In the genomic region with DNA sequence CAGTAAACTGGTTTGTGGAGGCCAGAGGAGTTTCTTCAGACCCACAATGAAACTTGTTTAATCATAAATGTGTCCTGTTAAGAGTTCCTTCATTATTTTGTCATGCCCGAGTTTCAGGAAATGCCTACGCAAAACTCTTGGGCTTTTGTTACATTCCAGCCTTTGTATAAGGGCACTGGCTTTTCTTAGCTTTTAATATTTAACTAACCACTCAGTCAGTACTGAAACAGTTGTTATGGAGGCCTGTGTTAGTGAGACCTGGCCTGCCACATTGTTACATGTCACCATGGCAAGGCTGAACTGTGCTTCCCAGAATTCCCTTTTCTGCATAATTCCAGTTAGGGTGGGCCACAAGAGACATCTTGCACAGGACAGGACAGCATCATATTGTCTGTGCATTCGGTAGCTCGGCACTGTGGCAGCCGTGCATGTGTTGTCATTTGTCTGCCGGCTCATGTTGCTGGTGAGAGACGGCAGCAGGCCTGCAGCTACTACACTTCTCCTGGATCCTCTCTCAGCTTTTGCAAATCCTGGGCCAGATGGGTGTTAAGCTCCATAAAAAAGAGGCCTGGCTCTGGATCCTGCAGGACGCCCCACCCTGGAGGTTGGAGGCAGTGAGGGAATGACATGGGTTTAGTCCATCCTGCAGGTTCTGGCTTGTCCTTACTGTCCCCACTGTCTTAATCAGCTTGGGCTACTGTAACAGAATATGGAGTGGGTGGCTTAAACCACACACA, we compare ENCODE assay signal across 16 cellular contexts.
DNase-seq lines count a peak whose midpoint lies in the region; ATAC-seq and TF ChIP-seq lines count a peak whose summit lies in the region.
"Had no signal": no experiment of that assay in that cellular context is flagged by ENCODE, and none has a peak within 500 bp of the region (broad histone marks: within the 10 kb centered on the region; RNA-seq: fewer than 3 reads in every experiment).

No MANE protein-coding gene starts in this region.

- H3K36me3 Mint-ChIP-seq in nephron (ENCODE audit: low read depth): peaks cover 3% of the 10 kb centered on the region
- H3K36me3 Mint-ChIP-seq: activated naive CD8-positive, alpha-beta T cell treated with anti-CD3 and anti-CD28 coated beads, Interleukin-2, amount 10 ng/mL, durations not matched to agents 7 days and 5 days had no signal

- peaks cover 10% of the 10 kb centered on the region for H3K9me3 Mint-ChIP-seq in nephron

- DNase-seq in ACHN: peak; percentile 51
- peak; percentile 97 to 98 for DNase-seq in NCI-H524 (lab: John Stamatoyannopoulos, UW)
- peak; percentile 65 for DNase-seq in epithelial cell of proximal tubule (ENCODE audit: low read depth)
- no peak for DNase-seq in cardiac septum (ENCODE audit: low spot score)
- no peak for DNase-seq in caudate nucleus (lab: John Stamatoyannopoulos, UW)
- DNase-seq in BE2C: no peak
- DNase-seq: activated naive CD8-positive, alpha-beta T cell treated with anti-CD3 and anti-CD28 coated beads, Interleukin-2, amount 10 ng/mL, durations not matched to agents 7 days and 5 days; activated T-cell treated with anti-CD3 and anti-CD28 coated beads for 4 hours; COR-L47; naive thymus-derived CD4-positive, alpha-beta T cell; NCI-H2227 treated with DMSO at 0.1 percent for 48 hours; OCI-M1 had no signal

- H3K9me3 ChIP-seq in BE2C: no peaks in the 10 kb centered on the region
- H3K9me3 ChIP-seq: A549 had no signal

- H3K4me1 ChIP-seq in BE2C: no peaks in the 10 kb centered on the region
- H3K4me1 ChIP-seq: A549 had no signal

- peaks cover 55% of the 10 kb centered on the region for H3K4me1 Mint-ChIP-seq in nephron
- H3K4me1 Mint-ChIP-seq: activated naive CD8-positive, alpha-beta T cell treated with anti-CD3 and anti-CD28 coated beads, Interleukin-2, amount 10 ng/mL, durations not matched to agents 7 days and 5 days had no signal

- TF ChIP-seq CTCF in epithelial cell of proximal tubule (conservative IDR thresholded peaks at IDR 0.05; ENCODE audit: low read depth, low read length) (no peak), nephron (IDR thresholded peaks at IDR 0.05; ENCODE audit: unreplicated experiment in 3 of 3) (no peak), BE2C (IDR thresholded peaks at IDR 0.05; ENCODE audit: low read depth, low read length) (no peak)

- H3K27me3 Mint-ChIP-seq in nephron (ENCODE audit: low read depth): peaks cover 16% of the 10 kb centered on the region

- no peak overlapping the region for H3K27ac ChIP-seq in caudate nucleus (ENCODE audit: low read depth, low read length)
- H3K27ac ChIP-seq: A549 had no signal

- in situ Hi-C loops in ACHN (cut with HindIII; ENCODE audit: low pct_ligation_motif_present, low pct_unique_long_range_greater_than_20kb, low sequenced_read_pairs): no loop called here

- no peak for ATAC-seq in HG02938 (IDR thresholded peaks at IDR 0.05; ENCODE audit: unreplicated experiment)
- ATAC-seq: A549; activated CD4-positive, CD25-positive, alpha-beta regulatory T cell treated with anti-CD3 and anti-CD28 coated beads, Interleukin-2, amount 50 U/mL, for 24 hours; naive thymus-derived CD4-positive, alpha-beta T cell had no signal

- H3K27me3 ChIP-seq in BE2C: no peaks in the 10 kb centered on the region

- no peak overlapping the region for H3K4me3 Mint-ChIP-seq in nephron
- H3K4me3 Mint-ChIP-seq: activated naive CD8-positive, alpha-beta T cell treated with anti-CD3 and anti-CD28 coated beads, Interleukin-2, amount 10 ng/mL, durations not matched to agents 7 days and 5 days; naive thymus-derived CD4-positive, alpha-beta T cell had no signal

- H3K36me3 ChIP-seq in BE2C: no peaks in the 10 kb centered on the region

- H3K27ac Mint-ChIP-seq in nephron: peak overlapping the region; percentile 99 to 100 (median 99)
- H3K27ac Mint-ChIP-seq: activated naive CD8-positive, alpha-beta T cell treated with anti-CD3 and anti-CD28 coated beads, Interleukin-2, amount 10 ng/mL, durations not matched to agents 7 days and 5 days; naive thymus-derived CD4-positive, alpha-beta T cell had no signal

- intact Hi-C loops in cardiac septum (cut with DNase I): no loop called here

- no peak overlapping the region for H3K4me3 ChIP-seq in epithelial cell of proximal tubule (ENCODE audit: low read depth, low read length)
- no peak overlapping the region for H3K4me3 ChIP-seq in BE2C (ENCODE audit: low read depth, low read length)
- H3K4me3 ChIP-seq: A549 had no signal

Comparison
In these comparisons a context has a peak if more than half of its experiments do, and no peak if none do; other contexts are left out.
1. DNase-seq: peak in ACHN (single experiment), NCI-H524 (2 of 2) and epithelial cell of proximal tubule (single experiment); none in cardiac septum (single experiment), caudate nucleus (0 of 61) and BE2C (single experiment).